In genomic region chr2:16746833-16747232, GRCh38 we compare ENCODE assay signal across 24 cellular contexts.
DNase-seq lines count a peak whose midpoint lies in the region; ATAC-seq and TF ChIP-seq lines count a peak whose summit lies in the region.
"Had no signal": no experiment of that assay in that cellular context is flagged by ENCODE, and none has a peak within 500 bp of the region (broad histone marks: within the 10 kb centered on the region; RNA-seq: fewer than 3 reads in every experiment).

No MANE protein-coding gene starts in this region.

- H3K36me3 Mint-ChIP-seq in activated T-cell treated with anti-CD3 and anti-CD28 coated beads, Interleukin-2, amount 50 U/mL, for 72 hours (ENCODE audit: insufficient read depth in 2 of 2) = no peaks in the 10 kb centered on the region
- no peaks in the 10 kb centered on the region for H3K36me3 Mint-ChIP-seq in activated T-helper 17 cell treated with anti-CD3 and anti-CD28 coated beads, Interleukin-2, amount 50 U/mL, for 72 hours (ENCODE audit: low read depth)
- H3K36me3 Mint-ChIP-seq: CD4-positive, CD25-positive, alpha-beta regulatory T cell had no signal

- WGBS in tibial nerve, 2 donors = 75 to 91% methylated on average over 3 of the region's 3 CpGs

- no peaks in the 10 kb centered on the region for H3K9me3 ChIP-seq in tibial nerve
- H3K9me3 ChIP-seq: BLaER1, SJSA1 had no signal

- H3K4me1 ChIP-seq in tibial nerve = no peaks in the 10 kb centered on the region
- H3K4me1 ChIP-seq: BLaER1, SJSA1 had no signal

- no peak for TF ChIP-seq CTCF in tibial nerve (IDR thresholded peaks at IDR 0.05)

- H3K4me1 Mint-ChIP-seq in activated T-cell treated with anti-CD3 and anti-CD28 coated beads, Interleukin-2, amount 50 U/mL, for 72 hours (ENCODE audit: low read depth) = peaks cover 35% of the 10 kb centered on the region
- no peaks in the 10 kb centered on the region for H3K4me1 Mint-ChIP-seq in activated T-helper 17 cell treated with anti-CD3 and anti-CD28 coated beads, Interleukin-2, amount 50 U/mL, for 72 hours
- H3K4me1 Mint-ChIP-seq: CD4-positive, CD25-positive, alpha-beta regulatory T cell had no signal

- ATAC-seq in activated T-cell treated with anti-CD3 and anti-CD28 coated beads, Interleukin-2, amount 50 U/mL, for 72 hours (replicated peaks in 1 of 2) = no peak
- ATAC-seq in activated T-helper 17 cell treated with anti-CD3 and anti-CD28 coated beads, Interleukin-2, amount 50 U/mL, for 72 hours (replicated peaks) = no peak
- ATAC-seq in GM21737 (IDR thresholded peaks at IDR 0.05; ENCODE audit: unreplicated experiment) = no peak
- ATAC-seq: HepG2 had no signal

- H3K27ac ChIP-seq in tibial nerve = no peak overlapping the region
- H3K27ac ChIP-seq: BLaER1, GM23248, SJSA1 had no signal

- no peak for DNase-seq in activated T-cell treated with anti-CD3 and anti-CD28 coated beads, Interleukin-2, amount 50 U/mL, for 72 hours
- no peak for DNase-seq in activated T-cell treated with anti-CD3 and anti-CD28 coated beads, Interleukin-2, amount 50 U/mL, for 1 hour
- DNase-seq in OCI-M1 (lab: John Stamatoyannopoulos, UW) = peak; percentile 23
- peak; percentile 33 to 56 for DNase-seq in erythroblast (lab: John Stamatoyannopoulos, UW)
- no peak for DNase-seq in stimulated activated CD4-positive, alpha-beta T cell treated with anti-CD3 and anti-CD28 coated beads, Interleukin-12 subunit alpha, Interleukin-12 subunit beta, amount 100 ng/mL, for 4 hours
- DNase-seq in tibial nerve (ENCODE audit: low spot score in 2 of 2) = no peak
- DNase-seq: CD4-positive, CD25-positive, alpha-beta regulatory T cell; GM23248; H7; Kasumi-1; NCI-H1092 treated with DMSO at 0.1 percent for 48 hours; NCI-H1436; NCI-H187; NCI-H2081 treated with DMSO at 0.1 percent for 48 hours; NCI-H446; NCI-H526; NCI-H82; Right ventricle myocardium superior; RPMI8226 had no signal

- no peak overlapping the region for H3K4me3 ChIP-seq in tibial nerve
- H3K4me3 ChIP-seq: BLaER1, GM23248, SJSA1 had no signal

- no peak for TF ChIP-seq EP300 in tibial nerve (IDR thresholded peaks at IDR 0.05)

- TF ChIP-seq POLR2A in erythroblast (IDR thresholded peaks at IDR 0.05; ENCODE audit: low read length) (no peak), tibial nerve (IDR thresholded peaks at IDR 0.05) (no peak)

- no peaks in the 10 kb centered on the region for H3K9me3 Mint-ChIP-seq in activated T-cell treated with anti-CD3 and anti-CD28 coated beads, Interleukin-2, amount 50 U/mL, for 72 hours
- H3K9me3 Mint-ChIP-seq in activated T-helper 17 cell treated with anti-CD3 and anti-CD28 coated beads, Interleukin-2, amount 50 U/mL, for 72 hours = no peaks in the 10 kb centered on the region

- peaks cover 19% of the 10 kb centered on the region for H3K27me3 Mint-ChIP-seq in activated T-cell treated with anti-CD3 and anti-CD28 coated beads, Interleukin-2, amount 50 U/mL, for 72 hours (ENCODE audit: low read depth)
- H3K27me3 Mint-ChIP-seq in activated T-helper 17 cell treated with anti-CD3 and anti-CD28 coated beads, Interleukin-2, amount 50 U/mL, for 72 hours = peaks cover 19% of the 10 kb centered on the region
- H3K27me3 Mint-ChIP-seq: CD4-positive, CD25-positive, alpha-beta regulatory T cell had no signal

- H3K4me3 Mint-ChIP-seq in activated T-cell treated with anti-CD3 and anti-CD28 coated beads, Interleukin-2, amount 50 U/mL, for 72 hours = peak overlapping the region; percentile 60 to 69
- H3K4me3 Mint-ChIP-seq in activated T-helper 17 cell treated with anti-CD3 and anti-CD28 coated beads, Interleukin-2, amount 50 U/mL, for 72 hours = peak overlapping the region; percentile 3
- H3K4me3 Mint-ChIP-seq: CD4-positive, CD25-positive, alpha-beta regulatory T cell had no signal

- no peak overlapping the region for H3K27ac Mint-ChIP-seq in activated T-cell treated with anti-CD3 and anti-CD28 coated beads, Interleukin-2, amount 50 U/mL, for 72 hours
- H3K27ac Mint-ChIP-seq in activated T-helper 17 cell treated with anti-CD3 and anti-CD28 coated beads, Interleukin-2, amount 50 U/mL, for 72 hours = no peak overlapping the region
- H3K27ac Mint-ChIP-seq: CD4-positive, CD25-positive, alpha-beta regulatory T cell had no signal

- H3K36me3 ChIP-seq in tibial nerve = no peaks in the 10 kb centered on the region
- H3K36me3 ChIP-seq: BLaER1, SJSA1 had no signal

- no peaks in the 10 kb centered on the region for H3K27me3 ChIP-seq in tibial nerve
- H3K27me3 ChIP-seq: BLaER1, SJSA1 had no signal

Comparison
In these comparisons a context has a peak if more than half of its experiments do, and no peak if none do; other contexts are left out.
1. DNase-seq: peak in OCI-M1 (single experiment) and erythroblast (2 of 2); none in activated T-cell treated with anti-CD3 and anti-CD28 coated beads, Interleukin-2, amount 50 U/mL, for 72 hours (0 of 2), activated T-cell treated with anti-CD3 and anti-CD28 coated beads, Interleukin-2, amount 50 U/mL, for 1 hour (single experiment), stimulated activated CD4-positive, alpha-beta T cell treated with anti-CD3 and anti-CD28 coated beads, Interleukin-12 subunit alpha, Interleukin-12 subunit beta, amount 100 ng/mL, for 4 hours (single experiment) and tibial nerve (0 of 2).